In the genomic region with DNA sequence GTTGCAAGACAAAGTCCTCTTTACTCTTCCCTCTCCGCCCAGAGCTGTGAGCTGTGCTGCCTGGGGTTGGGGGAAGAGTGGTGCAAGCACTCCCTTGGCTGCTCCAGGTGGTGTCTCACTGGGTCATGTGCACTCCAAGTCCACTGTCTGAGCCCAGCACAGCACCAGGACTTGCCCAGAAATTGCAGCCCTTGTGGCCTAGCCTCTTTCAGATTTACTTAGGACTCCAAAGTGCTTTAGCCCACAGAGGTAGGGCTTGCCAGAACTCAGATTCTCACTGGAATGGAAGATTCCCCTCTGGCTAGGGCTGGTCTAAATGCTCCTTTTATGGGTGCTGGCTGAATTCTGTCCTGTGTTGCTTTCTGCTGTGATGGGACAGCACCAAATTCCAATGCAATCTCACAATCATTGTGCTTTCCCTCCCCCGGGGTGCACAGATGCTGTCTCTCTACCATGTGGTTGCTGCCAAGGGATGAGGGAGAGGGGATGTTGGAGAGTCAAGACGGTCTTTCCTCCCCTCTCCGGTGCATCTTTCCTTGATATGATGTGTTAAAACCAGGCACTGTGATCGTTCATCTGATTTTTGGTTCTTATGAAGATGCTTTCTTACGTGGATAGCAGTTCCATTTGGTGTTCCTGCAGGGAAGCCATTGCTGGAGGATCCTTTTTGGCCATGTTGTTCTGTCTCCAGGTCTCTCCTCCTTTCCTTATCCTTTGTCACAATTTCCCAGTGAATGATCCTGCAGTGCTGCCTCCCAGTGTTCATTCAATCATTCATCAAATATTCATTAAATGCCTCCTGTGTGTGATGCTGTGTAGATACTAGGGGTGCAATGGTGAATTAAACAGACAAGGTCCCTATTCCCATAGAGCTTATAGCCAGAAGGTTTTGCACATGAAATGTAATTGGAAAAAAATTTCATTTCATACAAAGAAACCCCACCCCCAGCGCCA, we compare ENCODE assay signal across 13 cellular contexts.
DNase-seq lines count a peak whose midpoint lies in the region; ATAC-seq and TF ChIP-seq lines count a peak whose summit lies in the region.
"Had no signal": no experiment of that assay in that cellular context is flagged by ENCODE, and none has a peak within 500 bp of the region (broad histone marks: within the 10 kb centered on the region; RNA-seq: fewer than 3 reads in every experiment).

No MANE protein-coding gene starts in this region.

- H3K4me1 ChIP-seq in SK-N-SH (ENCODE audit: control insufficient read depth in 1 of 2, insufficient read depth in 2 of 2, low read depth in 1 of 2, low read length in 1 of 2) = peaks cover 0 to 3% of the 10 kb centered on the region in 2 experiments; a peak in 1 of 4 replicates
- peaks cover 27% of the 10 kb centered on the region for H3K4me1 ChIP-seq in iPS-18a (ENCODE audit: control insufficient read depth, low read depth, low read length)
- peaks cover 10 to 59% of the 10 kb centered on the region in 2 donors for H3K4me1 ChIP-seq in thoracic aorta (ENCODE audit: control insufficient read depth in 1 of 2, low read depth in 2 of 2)

- ATAC-seq in SK-N-SH treated with all-trans-retinoic acid at 6 μM for 48 hours (no peak), thoracic aorta (ENCODE audit: insufficient number of reproducible peaks, low FRiP score, low read depth) (no peak), HG02759 (IDR thresholded peaks at IDR 0.05; ENCODE audit: unreplicated experiment) (no peak), HG02840 (IDR thresholded peaks at IDR 0.05; ENCODE audit: low FRiP score, unreplicated experiment) (no peak)

- H3K9me3 ChIP-seq in SK-N-SH = no peaks in the 10 kb centered on the region
- no peaks in the 10 kb centered on the region for H3K9me3 ChIP-seq in iPS-18a (ENCODE audit: control insufficient read depth, low read depth, low read length)
- no peaks in the 10 kb centered on the region for H3K9me3 ChIP-seq in thoracic aorta

- no peaks in the 10 kb centered on the region; the same call in 1 of the 2 replicates for H3K79me2 ChIP-seq in SK-N-SH (ENCODE audit: insufficient read depth)

- H3K4me2 ChIP-seq in SK-N-SH = no peak overlapping the region
- H3K4me2 ChIP-seq: KMS-11 had no signal

- POLR2A ChIA-PET in SK-N-SH (lab: Yijun Ruan, JAX) = no interaction called here

- TF ChIP-seq EP300 in SK-N-SH (IDR thresholded peaks at IDR 0.05; ENCODE audit: borderline replicate concordance in 1 of 2, low read depth in 1 of 2, low read length in 1 of 2) = no peak

- no peak; the same call in 1 of the 2 replicates for TF ChIP-seq CTCF in SK-N-SH (IDR thresholded peaks at IDR 0.05)
- no peak for TF ChIP-seq CTCF in thoracic aorta (IDR thresholded peaks at IDR 0.05)

- WGBS in SK-N-SH (ENCODE audit: low lambda C conversion rate) = 74% methylated on average over 7 of the region's 7 CpGs

- H3K36me3 ChIP-seq in SK-N-SH (replicated peaks in 1 of 2; ENCODE audit: control insufficient read depth in 1 of 2, insufficient read depth in 2 of 2, low read length in 1 of 2) (peaks cover 0 to 4% of the 10 kb centered on the region in 2 experiments), iPS-18a (ENCODE audit: control insufficient read depth, low read depth, low read length) (peaks cover 18% of the 10 kb centered on the region), thoracic aorta (no peaks in the 10 kb centered on the region)

- DNase-seq in SK-N-SH = peak; percentile 14
- no peak for DNase-seq in thoracic aorta (ENCODE audit: low spot score)
- DNase-seq in activated T-cell treated with anti-CD3 and anti-CD28 coated beads, Interleukin-2, amount 50 U/mL, for 1 hour = no peak
- DNase-seq: GF-D8; NCI-H345; nephron progenitor cell; stimulated activated CD8-positive, alpha-beta memory T cell treated with anti-CD3 and anti-CD28 coated beads, Interleukin-4, amount 100 ng/mL, for 48 hours had no signal

- H3K4me3 ChIP-seq in SK-N-SH (ENCODE audit: low read depth in 2 of 2, low read length in 1 of 2) = no peak overlapping the region
- no peak overlapping the region for H3K4me3 ChIP-seq in iPS-18a (ENCODE audit: low read length)
- no peak overlapping the region for H3K4me3 ChIP-seq in thoracic aorta

- H4K20me1 ChIP-seq in SK-N-SH (ENCODE audit: insufficient read depth) = no peaks in the 10 kb centered on the region

- TF ChIP-seq RAD21 in SK-N-SH (IDR thresholded peaks at IDR 0.05; ENCODE audit: low read length) = peak; percentile 29

- H2AFZ ChIP-seq in SK-N-SH (ENCODE audit: low read depth) = no peak overlapping the region

- CTCF ChIA-PET in SK-N-SH (lab: Yijun Ruan, JAX) = interaction anchor here (0.6 to 5.3 kb wide), 16 partner anchors 8 to 233 kb away, joined by 3 to 59 read pairs (median 8); no protein-coding TSS in a partner anchor

- no peaks in the 10 kb centered on the region for H3K9me2 ChIP-seq in SK-N-SH

- H3K27me3 ChIP-seq in SK-N-SH (ENCODE audit: insufficient read depth) (no peaks in the 10 kb centered on the region), iPS-18a (ENCODE audit: control insufficient read depth, insufficient read depth, low read length) (no peaks in the 10 kb centered on the region), thoracic aorta (replicated peaks; ENCODE audit: insufficient read depth) (no peaks in the 10 kb centered on the region)

- no peak overlapping the region for H3K27ac ChIP-seq in SK-N-SH (ENCODE audit: low read depth in 2 of 2, low read length in 1 of 2)
- H3K27ac ChIP-seq in angular gyrus (ENCODE audit: low read depth, low read length) = peak overlapping the region; percentile 31
- peak overlapping the region; percentile 15 for H3K27ac ChIP-seq in iPS-18a (ENCODE audit: low read length)
- peak overlapping the region; percentile 21 to 25 for H3K27ac ChIP-seq in thoracic aorta
- H3K27ac ChIP-seq: KMS-11 had no signal

- no peaks in the 10 kb centered on the region for H3F3A ChIP-seq in SK-N-SH (replicated peaks; ENCODE audit: insufficient read depth)

- H3K9ac ChIP-seq in SK-N-SH (no peak overlapping the region), iPS-18a (ENCODE audit: low read length) (no peak overlapping the region)
- H3K9ac ChIP-seq: KMS-11 had no signal

TF ChIP-seq in SK-N-SH, 30 proteins besides CTCF, POLR2A, EP300 and RAD21:
- TF ChIP-seq SMC3 (IDR thresholded peaks at IDR 0.05; ENCODE audit: low read depth, low read length) = peak; percentile 31
- no peak for TF ChIP-seq RXRA (IDR thresholded peaks at IDR 0.05; ENCODE audit: borderline replicate concordance, low read depth)
TF ChIP-seq in SK-N-SH: peak in this region for 1.

TF ChIP-seq in SK-N-SH treated with all-trans-retinoic acid at 6 μM for 48 hours, 23 proteins besides CTCF, POLR2A, EP300 and RAD21:
- no peak for TF ChIP-seq ZC3H10 (CRISPR knock-in tag; IDR thresholded peaks at IDR 0.05)
- TF ChIP-seq OSR1 (CRISPR knock-in tag; IDR thresholded peaks at IDR 0.05) = no peak
- TF ChIP-seq ARNTL (CRISPR knock-in tag; IDR thresholded peaks at IDR 0.05; ENCODE audit: borderline replicate concordance, low read depth) = no peak
- no peak for TF ChIP-seq CREB5 (CRISPR knock-in tag; IDR thresholded peaks at IDR 0.05; ENCODE audit: low read depth)
- TF ChIP-seq ZFP3 (CRISPR knock-in tag; IDR thresholded peaks at IDR 0.05) = no peak
- TF ChIP-seq POU6F1 (CRISPR knock-in tag; IDR thresholded peaks at IDR 0.05; ENCODE audit: borderline replicate concordance, low read depth) = no peak

Comparison
In these comparisons a context has a peak if more than half of its experiments do, and no peak if none do; other contexts are left out.
1. H3K27ac ChIP-seq: peak in angular gyrus (single experiment), iPS-18a (single experiment) and thoracic aorta (2 of 2); none in SK-N-SH (0 of 2).